In the genomic region with DNA sequence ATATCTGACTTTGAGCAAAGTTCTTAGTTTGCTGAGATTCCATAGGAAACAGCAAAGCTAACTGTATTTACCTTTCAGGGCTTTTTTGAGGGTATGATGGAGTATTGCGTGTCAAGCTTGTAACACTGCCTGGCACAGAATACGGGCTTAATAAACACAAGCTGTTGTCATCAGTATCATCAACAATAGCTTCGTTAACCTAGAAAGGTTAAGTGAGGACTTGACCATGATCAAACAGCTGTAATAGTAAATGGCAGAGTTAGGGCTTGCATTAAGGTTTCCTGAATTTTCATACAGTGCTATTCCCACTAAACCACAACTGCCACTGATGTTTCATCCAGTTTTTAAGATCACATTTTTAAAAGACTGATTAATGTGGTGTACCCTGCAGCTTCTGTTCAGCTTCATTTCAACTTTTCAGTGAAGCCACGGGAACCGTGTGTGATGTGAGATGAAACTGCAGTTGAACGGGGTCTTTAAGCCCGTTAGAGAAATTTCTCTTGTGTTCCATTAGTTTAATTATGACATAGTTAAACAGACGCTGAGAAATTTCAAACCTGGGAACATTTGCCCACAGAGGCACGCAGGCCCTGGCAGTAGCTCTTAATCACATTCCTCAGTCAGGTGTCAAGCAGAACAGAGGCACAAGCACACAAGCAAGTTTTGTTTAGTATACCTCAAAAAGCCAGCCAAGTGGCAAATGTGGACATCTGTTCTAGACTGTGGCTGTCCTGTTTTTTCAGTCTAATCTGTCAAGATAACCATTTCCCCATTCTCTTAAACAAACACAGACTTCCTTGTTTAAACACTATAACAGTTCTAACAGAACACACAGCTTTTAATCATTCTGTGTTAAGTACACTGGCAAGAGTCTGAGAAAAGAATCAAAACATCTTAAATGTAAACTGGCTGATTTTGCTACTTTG, we compare ENCODE assay signal across 1 cellular context.
TF ChIP-seq lines count a peak whose summit lies in the region.

No MANE protein-coding gene starts in this region.

TF ChIP-seq in K562, 482 proteins besides CTCF, POLR2A, EP300 and RAD21 (continued from another document and continues in another):
- TF ChIP-seq, protein P1, sequence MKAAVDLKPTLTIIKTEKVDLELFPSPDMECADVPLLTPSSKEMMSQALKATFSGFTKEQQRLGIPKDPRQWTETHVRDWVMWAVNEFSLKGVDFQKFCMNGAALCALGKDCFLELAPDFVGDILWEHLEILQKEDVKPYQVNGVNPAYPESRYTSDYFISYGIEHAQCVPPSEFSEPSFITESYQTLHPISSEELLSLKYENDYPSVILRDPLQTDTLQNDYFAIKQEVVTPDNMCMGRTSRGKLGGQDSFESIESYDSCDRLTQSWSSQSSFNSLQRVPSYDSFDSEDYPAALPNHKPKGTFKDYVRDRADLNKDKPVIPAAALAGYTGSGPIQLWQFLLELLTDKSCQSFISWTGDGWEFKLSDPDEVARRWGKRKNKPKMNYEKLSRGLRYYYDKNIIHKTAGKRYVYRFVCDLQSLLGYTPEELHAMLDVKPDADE (conservative IDR thresholded peaks at IDR 0.05; ENCODE audit: control insufficient read depth, low read depth, low read length): no peak
- TF ChIP-seq SPI1 (IDR thresholded peaks at IDR 0.05; ENCODE audit: borderline replicate concordance, low read depth, low read length): peak; percentile 47; the same call in 1 of the 2 replicates
- TF ChIP-seq KAT7 (CRISPR knock-in tag; IDR thresholded peaks at IDR 0.05; ENCODE audit: borderline replicate concordance): no peak
- no peak for TF ChIP-seq ZNF134 (CRISPR knock-in tag; conservative IDR thresholded peaks at IDR 0.05)
- TF ChIP-seq ZNF785 (CRISPR knock-in tag; IDR thresholded peaks at IDR 0.05): no peak
- TF ChIP-seq PRMT5 (CRISPR knock-in tag; IDR thresholded peaks at IDR 0.05): no peak
- TF ChIP-seq TAF9B (IDR thresholded peaks at IDR 0.05; ENCODE audit: partially characterized antibody): no peak
- no peak for TF ChIP-seq BCL6 (CRISPR knock-in tag; IDR thresholded peaks at IDR 0.05)
- TF ChIP-seq ZNF76 (CRISPR knock-in tag; IDR thresholded peaks at IDR 0.05; ENCODE audit: borderline replicate concordance): no peak
- TF ChIP-seq ZNF3 (CRISPR knock-in tag; IDR thresholded peaks at IDR 0.05): no peak
- no peak for TF ChIP-seq SMAD3 (CRISPR knock-in tag; conservative IDR thresholded peaks at IDR 0.05)
- TF ChIP-seq, protein P2, sequence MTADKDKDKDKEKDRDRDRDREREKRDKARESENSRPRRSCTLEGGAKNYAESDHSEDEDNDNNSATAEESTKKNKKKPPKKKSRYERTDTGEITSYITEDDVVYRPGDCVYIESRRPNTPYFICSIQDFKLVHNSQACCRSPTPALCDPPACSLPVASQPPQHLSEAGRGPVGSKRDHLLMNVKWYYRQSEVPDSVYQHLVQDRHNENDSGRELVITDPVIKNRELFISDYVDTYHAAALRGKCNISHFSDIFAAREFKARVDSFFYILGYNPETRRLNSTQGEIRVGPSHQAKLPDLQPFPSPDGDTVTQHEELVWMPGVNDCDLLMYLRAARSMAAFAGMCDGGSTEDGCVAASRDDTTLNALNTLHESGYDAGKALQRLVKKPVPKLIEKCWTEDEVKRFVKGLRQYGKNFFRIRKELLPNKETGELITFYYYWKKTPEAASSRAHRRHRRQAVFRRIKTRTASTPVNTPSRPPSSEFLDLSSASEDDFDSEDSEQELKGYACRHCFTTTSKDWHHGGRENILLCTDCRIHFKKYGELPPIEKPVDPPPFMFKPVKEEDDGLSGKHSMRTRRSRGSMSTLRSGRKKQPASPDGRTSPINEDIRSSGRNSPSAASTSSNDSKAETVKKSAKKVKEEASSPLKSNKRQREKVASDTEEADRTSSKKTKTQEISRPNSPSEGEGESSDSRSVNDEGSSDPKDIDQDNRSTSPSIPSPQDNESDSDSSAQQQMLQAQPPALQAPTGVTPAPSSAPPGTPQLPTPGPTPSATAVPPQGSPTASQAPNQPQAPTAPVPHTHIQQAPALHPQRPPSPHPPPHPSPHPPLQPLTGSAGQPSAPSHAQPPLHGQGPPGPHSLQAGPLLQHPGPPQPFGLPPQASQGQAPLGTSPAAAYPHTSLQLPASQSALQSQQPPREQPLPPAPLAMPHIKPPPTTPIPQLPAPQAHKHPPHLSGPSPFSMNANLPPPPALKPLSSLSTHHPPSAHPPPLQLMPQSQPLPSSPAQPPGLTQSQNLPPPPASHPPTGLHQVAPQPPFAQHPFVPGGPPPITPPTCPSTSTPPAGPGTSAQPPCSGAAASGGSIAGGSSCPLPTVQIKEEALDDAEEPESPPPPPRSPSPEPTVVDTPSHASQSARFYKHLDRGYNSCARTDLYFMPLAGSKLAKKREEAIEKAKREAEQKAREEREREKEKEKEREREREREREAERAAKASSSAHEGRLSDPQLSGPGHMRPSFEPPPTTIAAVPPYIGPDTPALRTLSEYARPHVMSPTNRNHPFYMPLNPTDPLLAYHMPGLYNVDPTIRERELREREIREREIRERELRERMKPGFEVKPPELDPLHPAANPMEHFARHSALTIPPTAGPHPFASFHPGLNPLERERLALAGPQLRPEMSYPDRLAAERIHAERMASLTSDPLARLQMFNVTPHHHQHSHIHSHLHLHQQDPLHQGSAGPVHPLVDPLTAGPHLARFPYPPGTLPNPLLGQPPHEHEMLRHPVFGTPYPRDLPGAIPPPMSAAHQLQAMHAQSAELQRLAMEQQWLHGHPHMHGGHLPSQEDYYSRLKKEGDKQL (CRISPR knock-in tag; IDR thresholded peaks at IDR 0.05; ENCODE audit: borderline replicate concordance): no peak
- no peak for TF ChIP-seq ZNF57 (CRISPR knock-in tag; IDR thresholded peaks at IDR 0.05)
- TF ChIP-seq PHF8 (IDR thresholded peaks at IDR 0.05; ENCODE audit: borderline replicate concordance, low read length): no peak
- TF ChIP-seq RBM22 (IDR thresholded peaks at IDR 0.05; ENCODE audit: low read depth, low read length, poor library complexity, severe bottlenecking): no peak
- TF ChIP-seq ZNF253 (CRISPR knock-in tag; conservative IDR thresholded peaks at IDR 0.05): no peak
- TF ChIP-seq HDAC3 (IDR thresholded peaks at IDR 0.05; ENCODE audit: borderline replicate concordance, partially characterized antibody): no peak
- TF ChIP-seq SNRNP70 (optimal IDR thresholded peaks at IDR 0.05; ENCODE audit: low read depth, low read length): no peak
- TF ChIP-seq FOXA3 (CRISPR knock-in tag; conservative IDR thresholded peaks at IDR 0.05 in 1 of 2, IDR thresholded peaks at IDR 0.05 in 1 of 2): peak in 1 of 2 experiments; percentile 95; a peak in 2 of 4 replicates
- TF ChIP-seq, protein P3, sequence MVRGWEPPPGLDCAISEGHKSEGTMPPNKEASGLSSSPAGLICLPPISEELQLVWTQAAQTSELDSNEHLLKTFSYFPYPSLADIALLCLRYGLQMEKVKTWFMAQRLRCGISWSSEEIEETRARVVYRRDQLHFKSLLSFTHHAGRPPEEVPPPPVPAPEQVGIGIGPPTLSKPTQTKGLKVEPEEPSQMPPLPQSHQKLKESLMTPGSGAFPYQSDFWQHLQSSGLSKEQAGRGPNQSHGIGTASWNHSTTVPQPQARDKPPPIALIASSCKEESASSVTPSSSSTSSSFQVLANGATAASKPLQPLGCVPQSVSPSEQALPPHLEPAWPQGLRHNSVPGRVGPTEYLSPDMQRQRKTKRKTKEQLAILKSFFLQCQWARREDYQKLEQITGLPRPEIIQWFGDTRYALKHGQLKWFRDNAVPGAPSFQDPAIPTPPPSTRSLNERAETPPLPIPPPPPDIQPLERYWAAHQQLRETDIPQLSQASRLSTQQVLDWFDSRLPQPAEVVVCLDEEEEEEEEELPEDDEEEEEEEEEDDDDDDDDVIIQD (CRISPR knock-in tag; IDR thresholded peaks at IDR 0.05): no peak
- TF ChIP-seq TEAD4 (IDR thresholded peaks at IDR 0.05; ENCODE audit: low read length): peak; percentile 52; the same call in 1 of the 2 replicates
- TF ChIP-seq TEAD4 (CRISPR knock-in tag; IDR thresholded peaks at IDR 0.05; ENCODE audit: borderline replicate concordance): no peak
- no peak for TF ChIP-seq PHTF2 (CRISPR knock-in tag; IDR thresholded peaks at IDR 0.05)
- TF ChIP-seq DPF2 (IDR thresholded peaks at IDR 0.05): 0 out of 2 replicates have a peak, but pooled peaks have one; percentile 16
- TF ChIP-seq, protein P4, sequence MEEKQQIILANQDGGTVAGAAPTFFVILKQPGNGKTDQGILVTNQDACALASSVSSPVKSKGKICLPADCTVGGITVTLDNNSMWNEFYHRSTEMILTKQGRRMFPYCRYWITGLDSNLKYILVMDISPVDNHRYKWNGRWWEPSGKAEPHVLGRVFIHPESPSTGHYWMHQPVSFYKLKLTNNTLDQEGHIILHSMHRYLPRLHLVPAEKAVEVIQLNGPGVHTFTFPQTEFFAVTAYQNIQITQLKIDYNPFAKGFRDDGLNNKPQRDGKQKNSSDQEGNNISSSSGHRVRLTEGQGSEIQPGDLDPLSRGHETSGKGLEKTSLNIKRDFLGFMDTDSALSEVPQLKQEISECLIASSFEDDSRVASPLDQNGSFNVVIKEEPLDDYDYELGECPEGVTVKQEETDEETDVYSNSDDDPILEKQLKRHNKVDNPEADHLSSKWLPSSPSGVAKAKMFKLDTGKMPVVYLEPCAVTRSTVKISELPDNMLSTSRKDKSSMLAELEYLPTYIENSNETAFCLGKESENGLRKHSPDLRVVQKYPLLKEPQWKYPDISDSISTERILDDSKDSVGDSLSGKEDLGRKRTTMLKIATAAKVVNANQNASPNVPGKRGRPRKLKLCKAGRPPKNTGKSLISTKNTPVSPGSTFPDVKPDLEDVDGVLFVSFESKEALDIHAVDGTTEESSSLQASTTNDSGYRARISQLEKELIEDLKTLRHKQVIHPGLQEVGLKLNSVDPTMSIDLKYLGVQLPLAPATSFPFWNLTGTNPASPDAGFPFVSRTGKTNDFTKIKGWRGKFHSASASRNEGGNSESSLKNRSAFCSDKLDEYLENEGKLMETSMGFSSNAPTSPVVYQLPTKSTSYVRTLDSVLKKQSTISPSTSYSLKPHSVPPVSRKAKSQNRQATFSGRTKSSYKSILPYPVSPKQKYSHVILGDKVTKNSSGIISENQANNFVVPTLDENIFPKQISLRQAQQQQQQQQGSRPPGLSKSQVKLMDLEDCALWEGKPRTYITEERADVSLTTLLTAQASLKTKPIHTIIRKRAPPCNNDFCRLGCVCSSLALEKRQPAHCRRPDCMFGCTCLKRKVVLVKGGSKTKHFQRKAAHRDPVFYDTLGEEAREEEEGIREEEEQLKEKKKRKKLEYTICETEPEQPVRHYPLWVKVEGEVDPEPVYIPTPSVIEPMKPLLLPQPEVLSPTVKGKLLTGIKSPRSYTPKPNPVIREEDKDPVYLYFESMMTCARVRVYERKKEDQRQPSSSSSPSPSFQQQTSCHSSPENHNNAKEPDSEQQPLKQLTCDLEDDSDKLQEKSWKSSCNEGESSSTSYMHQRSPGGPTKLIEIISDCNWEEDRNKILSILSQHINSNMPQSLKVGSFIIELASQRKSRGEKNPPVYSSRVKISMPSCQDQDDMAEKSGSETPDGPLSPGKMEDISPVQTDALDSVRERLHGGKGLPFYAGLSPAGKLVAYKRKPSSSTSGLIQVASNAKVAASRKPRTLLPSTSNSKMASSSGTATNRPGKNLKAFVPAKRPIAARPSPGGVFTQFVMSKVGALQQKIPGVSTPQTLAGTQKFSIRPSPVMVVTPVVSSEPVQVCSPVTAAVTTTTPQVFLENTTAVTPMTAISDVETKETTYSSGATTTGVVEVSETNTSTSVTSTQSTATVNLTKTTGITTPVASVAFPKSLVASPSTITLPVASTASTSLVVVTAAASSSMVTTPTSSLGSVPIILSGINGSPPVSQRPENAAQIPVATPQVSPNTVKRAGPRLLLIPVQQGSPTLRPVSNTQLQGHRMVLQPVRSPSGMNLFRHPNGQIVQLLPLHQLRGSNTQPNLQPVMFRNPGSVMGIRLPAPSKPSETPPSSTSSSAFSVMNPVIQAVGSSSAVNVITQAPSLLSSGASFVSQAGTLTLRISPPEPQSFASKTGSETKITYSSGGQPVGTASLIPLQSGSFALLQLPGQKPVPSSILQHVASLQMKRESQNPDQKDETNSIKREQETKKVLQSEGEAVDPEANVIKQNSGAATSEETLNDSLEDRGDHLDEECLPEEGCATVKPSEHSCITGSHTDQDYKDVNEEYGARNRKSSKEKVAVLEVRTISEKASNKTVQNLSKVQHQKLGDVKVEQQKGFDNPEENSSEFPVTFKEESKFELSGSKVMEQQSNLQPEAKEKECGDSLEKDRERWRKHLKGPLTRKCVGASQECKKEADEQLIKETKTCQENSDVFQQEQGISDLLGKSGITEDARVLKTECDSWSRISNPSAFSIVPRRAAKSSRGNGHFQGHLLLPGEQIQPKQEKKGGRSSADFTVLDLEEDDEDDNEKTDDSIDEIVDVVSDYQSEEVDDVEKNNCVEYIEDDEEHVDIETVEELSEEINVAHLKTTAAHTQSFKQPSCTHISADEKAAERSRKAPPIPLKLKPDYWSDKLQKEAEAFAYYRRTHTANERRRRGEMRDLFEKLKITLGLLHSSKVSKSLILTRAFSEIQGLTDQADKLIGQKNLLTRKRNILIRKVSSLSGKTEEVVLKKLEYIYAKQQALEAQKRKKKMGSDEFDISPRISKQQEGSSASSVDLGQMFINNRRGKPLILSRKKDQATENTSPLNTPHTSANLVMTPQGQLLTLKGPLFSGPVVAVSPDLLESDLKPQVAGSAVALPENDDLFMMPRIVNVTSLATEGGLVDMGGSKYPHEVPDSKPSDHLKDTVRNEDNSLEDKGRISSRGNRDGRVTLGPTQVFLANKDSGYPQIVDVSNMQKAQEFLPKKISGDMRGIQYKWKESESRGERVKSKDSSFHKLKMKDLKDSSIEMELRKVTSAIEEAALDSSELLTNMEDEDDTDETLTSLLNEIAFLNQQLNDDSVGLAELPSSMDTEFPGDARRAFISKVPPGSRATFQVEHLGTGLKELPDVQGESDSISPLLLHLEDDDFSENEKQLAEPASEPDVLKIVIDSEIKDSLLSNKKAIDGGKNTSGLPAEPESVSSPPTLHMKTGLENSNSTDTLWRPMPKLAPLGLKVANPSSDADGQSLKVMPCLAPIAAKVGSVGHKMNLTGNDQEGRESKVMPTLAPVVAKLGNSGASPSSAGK (IDR thresholded peaks at IDR 0.05): no peak
- TF ChIP-seq FOXJ2 (tag; IDR thresholded peaks at IDR 0.05): no peak
- TF ChIP-seq, protein P5, sequence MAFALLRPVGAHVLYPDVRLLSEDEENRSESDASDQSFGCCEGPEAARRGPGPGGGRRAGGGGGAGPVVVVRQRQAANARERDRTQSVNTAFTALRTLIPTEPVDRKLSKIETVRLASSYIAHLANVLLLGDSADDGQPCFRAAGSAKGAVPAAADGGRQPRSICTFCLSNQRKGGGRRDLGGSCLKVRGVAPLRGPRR (CRISPR knock-in tag; IDR thresholded peaks at IDR 0.05): no peak
- TF ChIP-seq, protein P6, sequence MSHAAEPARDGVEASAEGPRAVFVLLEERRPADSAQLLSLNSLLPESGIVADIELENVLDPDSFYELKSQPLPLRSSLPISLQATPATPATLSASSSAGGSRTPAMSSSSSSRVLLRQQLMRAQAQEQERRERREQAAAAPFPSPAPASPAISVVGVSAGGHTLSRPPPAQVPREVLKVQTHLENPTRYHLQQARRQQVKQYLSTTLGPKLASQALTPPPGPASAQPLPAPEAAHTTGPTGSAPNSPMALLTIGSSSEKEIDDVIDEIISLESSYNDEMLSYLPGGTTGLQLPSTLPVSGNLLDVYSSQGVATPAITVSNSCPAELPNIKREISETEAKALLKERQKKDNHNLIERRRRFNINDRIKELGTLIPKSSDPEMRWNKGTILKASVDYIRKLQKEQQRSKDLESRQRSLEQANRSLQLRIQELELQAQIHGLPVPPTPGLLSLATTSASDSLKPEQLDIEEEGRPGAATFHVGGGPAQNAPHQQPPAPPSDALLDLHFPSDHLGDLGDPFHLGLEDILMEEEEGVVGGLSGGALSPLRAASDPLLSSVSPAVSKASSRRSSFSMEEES (CRISPR knock-in tag; IDR thresholded peaks at IDR 0.05): no peak
- no peak for TF ChIP-seq ZNF707 (CRISPR knock-in tag; conservative IDR thresholded peaks at IDR 0.05)
